In genomic region chr14:23294734-23295561, GRCh38 we compare ENCODE assay signal across 1 cellular context.
TF ChIP-seq lines count a peak whose summit lies in the region.

No MANE protein-coding gene starts in this region.

TF ChIP-seq in HepG2, 621 proteins besides CTCF, POLR2A, EP300 and RAD21 (continues in another document):
- TF ChIP-seq TP53 (CRISPR knock-in tag; conservative IDR thresholded peaks at IDR 0.05) (0 out of 2 replicates have a peak, but pooled peaks have one; percentile 31), JARID2 (CRISPR knock-in tag; IDR thresholded peaks at IDR 0.05; ENCODE audit: insufficient replicate concordance) (peak; percentile 29), ZNF317 (CRISPR knock-in tag; IDR thresholded peaks at IDR 0.05) (peak; percentile 65; the same call in 1 of the 2 replicates), ZBTB2 (CRISPR knock-in tag; IDR thresholded peaks at IDR 0.05; ENCODE audit: low read depth) (0 out of 2 replicates have a peak, but pooled peaks have one; percentile 28), ZFP90 (CRISPR knock-in tag; IDR thresholded peaks at IDR 0.05; ENCODE audit: borderline replicate concordance) (0 out of 2 replicates have a peak, but pooled peaks have one; percentile 49), ZNF576 (CRISPR knock-in tag; IDR thresholded peaks at IDR 0.05) (no peak), HOMEZ (CRISPR knock-in tag; IDR thresholded peaks at IDR 0.05; ENCODE audit: low read depth) (0 out of 2 replicates have a peak, but pooled peaks have one; percentile 22), ZNF333 (CRISPR knock-in tag; IDR thresholded peaks at IDR 0.05; ENCODE audit: borderline replicate concordance) (peak; percentile 84; the same call in 1 of the 2 replicates), SALL2 (CRISPR knock-in tag; IDR thresholded peaks at IDR 0.05) (peak; percentile 78; the same call in 1 of the 2 replicates), MED13 (CRISPR knock-in tag; IDR thresholded peaks at IDR 0.05) (0 out of 2 replicates have a peak, but pooled peaks have one; percentile 37), ZNF224 (CRISPR knock-in tag; IDR thresholded peaks at IDR 0.05) (no peak), ZBTB10 (CRISPR knock-in tag; IDR thresholded peaks at IDR 0.05; ENCODE audit: borderline replicate concordance) (0 out of 2 replicates have a peak, but pooled peaks have one; percentile 53), ZFAT (CRISPR knock-in tag; conservative IDR thresholded peaks at IDR 0.05) (0 out of 2 replicates have a peak, but pooled peaks have one; percentile 80), DDIT3 (CRISPR knock-in tag; IDR thresholded peaks at IDR 0.05) (no peak), HNF1A (IDR thresholded peaks at IDR 0.05; ENCODE audit: low read depth) (peak; percentile 38; the same call in 1 of the 2 replicates), HNF1A (CRISPR knock-in tag; IDR thresholded peaks at IDR 0.05; ENCODE audit: borderline replicate concordance) (no peak), KLF6 (CRISPR knock-in tag; IDR thresholded peaks at IDR 0.05) (no peak; the same call in 1 of the 2 replicates), ZNF460 (CRISPR knock-in tag; IDR thresholded peaks at IDR 0.05; ENCODE audit: borderline replicate concordance) (no peak; the same call in 1 of the 2 replicates), ZNF431 (CRISPR knock-in tag; IDR thresholded peaks at IDR 0.05; ENCODE audit: borderline replicate concordance, low read depth) (no peak), GZF1 (CRISPR knock-in tag; IDR thresholded peaks at IDR 0.05) (no peak), SIN3B (IDR thresholded peaks at IDR 0.05; ENCODE audit: low read length) (0 out of 2 replicates have a peak, but pooled peaks have one; percentile 57), MTA1 (CRISPR knock-in tag; IDR thresholded peaks at IDR 0.05; ENCODE audit: borderline replicate concordance) (no peak), MNT (IDR thresholded peaks at IDR 0.05) (no peak), ZNF432 (CRISPR knock-in tag; IDR thresholded peaks at IDR 0.05; ENCODE audit: borderline replicate concordance) (no peak), KLF13 (CRISPR knock-in tag; IDR thresholded peaks at IDR 0.05) (no peak), RARG (CRISPR knock-in tag; IDR thresholded peaks at IDR 0.05; ENCODE audit: low read depth) (no peak), ZC3H4 (CRISPR knock-in tag; IDR thresholded peaks at IDR 0.05; ENCODE audit: borderline replicate concordance) (no peak), FOXP4 (CRISPR knock-in tag; IDR thresholded peaks at IDR 0.05) (peak; percentile 49; the same call in 1 of the 2 replicates), TBP (CRISPR knock-in tag; IDR thresholded peaks at IDR 0.05) (0 out of 2 replicates have a peak, but pooled peaks have one; percentile 58), ZNF383 (CRISPR knock-in tag; IDR thresholded peaks at IDR 0.05; ENCODE audit: borderline replicate concordance) (no peak), SUZ12 (IDR thresholded peaks at IDR 0.05; ENCODE audit: low read depth, low read length) (no peak), CREB3 (CRISPR knock-in tag; IDR thresholded peaks at IDR 0.05) (peak; percentile 82), TEF (CRISPR knock-in tag; IDR thresholded peaks at IDR 0.05) (peak; percentile 25; the same call in 1 of the 2 replicates), RXRA (CRISPR knock-in tag; IDR thresholded peaks at IDR 0.05) (no peak), ZNF572 (CRISPR knock-in tag; IDR thresholded peaks at IDR 0.05) (no peak; the same call in 1 of the 2 replicates), ZMAT3 (CRISPR knock-in tag; conservative IDR thresholded peaks at IDR 0.05) (0 out of 2 replicates have a peak, but pooled peaks have one; percentile 52), ZSCAN12 (CRISPR knock-in tag; IDR thresholded peaks at IDR 0.05) (0 out of 2 replicates have a peak, but pooled peaks have one; percentile 53), KMT2B (CRISPR knock-in tag; IDR thresholded peaks at IDR 0.05) (peak; percentile 38), ZNF672 (CRISPR knock-in tag; IDR thresholded peaks at IDR 0.05) (no peak), ISL2 (CRISPR knock-in tag; IDR thresholded peaks at IDR 0.05) (peak; percentile 61), MLXIP (CRISPR knock-in tag; IDR thresholded peaks at IDR 0.05; ENCODE audit: borderline replicate concordance) (0 out of 2 replicates have a peak, but pooled peaks have one; percentile 18)
